In genomic region chr10:132551093-132551807, GRCh38 we compare ENCODE assay signal across 1 cellular context.
TF ChIP-seq lines count a peak whose summit lies in the region.

No MANE protein-coding gene starts in this region.

TF ChIP-seq in K562, 482 proteins besides CTCF, POLR2A, EP300 and RAD21 (continued from another document and continues in another):
- no peak for TF ChIP-seq SIX5 (IDR thresholded peaks at IDR 0.05; ENCODE audit: borderline replicate concordance in 1 of 2, insufficient read depth in 1 of 2, low read depth in 1 of 2, low read length in 2 of 2)
- peak; percentile 34; the same call in 1 of the 2 replicates for TF ChIP-seq ZNF589 (CRISPR knock-in tag; IDR thresholded peaks at IDR 0.05; ENCODE audit: low read depth)
- no peak for TF ChIP-seq JUN (IDR thresholded peaks at IDR 0.05; ENCODE audit: borderline replicate concordance, low read depth, low read length)
- TF ChIP-seq JUN (CRISPR knock-in tag; IDR thresholded peaks at IDR 0.05; ENCODE audit: borderline replicate concordance) = no peak
- TF ChIP-seq HMBOX1 (IDR thresholded peaks at IDR 0.05) = no peak
- TF ChIP-seq VEZF1 (CRISPR knock-in tag; IDR thresholded peaks at IDR 0.05) = no peak
- no peak for TF ChIP-seq RBM25 (IDR thresholded peaks at IDR 0.05; ENCODE audit: low read depth, low read length, severe bottlenecking)
- no peak for TF ChIP-seq ZNF57 (CRISPR knock-in tag; IDR thresholded peaks at IDR 0.05)
- TF ChIP-seq TBL1XR1 (IDR thresholded peaks at IDR 0.05; ENCODE audit: low read length in 2 of 2) = no peak
- no peak for TF ChIP-seq CREB3L1 (IDR thresholded peaks at IDR 0.05; ENCODE audit: borderline replicate concordance, low read depth)
- TF ChIP-seq RHOXF2B (CRISPR knock-in tag; conservative IDR thresholded peaks at IDR 0.05) = no peak
- TF ChIP-seq CC2D1A (IDR thresholded peaks at IDR 0.05) = no peak
- TF ChIP-seq NR3C1 (CRISPR knock-in tag; IDR thresholded peaks at IDR 0.05) = no peak
- TF ChIP-seq MAZ (CRISPR knock-in tag; conservative IDR thresholded peaks at IDR 0.05 in 1 of 2, IDR thresholded peaks at IDR 0.05 in 1 of 2) = 0 out of 4 replicates have a peak, but pooled peaks of 1 of the 2 experiments have one; percentile 40
- TF ChIP-seq L3MBTL2 (IDR thresholded peaks at IDR 0.05) = peak; percentile 66
- no peak for TF ChIP-seq ZNF717 (CRISPR knock-in tag; IDR thresholded peaks at IDR 0.05)
- TF ChIP-seq ZHX1 (conservative IDR thresholded peaks at IDR 0.05; ENCODE audit: low read length) = no peak
- no peak for TF ChIP-seq MYNN (IDR thresholded peaks at IDR 0.05)
- no peak for TF ChIP-seq MYNN (CRISPR knock-in tag; IDR thresholded peaks at IDR 0.05)
- TF ChIP-seq RBFOX2 (IDR thresholded peaks at IDR 0.05; ENCODE audit: low read depth, low read length) = peak; percentile 47
- TF ChIP-seq KDM2B (CRISPR knock-in tag; IDR thresholded peaks at IDR 0.05) = no peak
- TF ChIP-seq ZFX (CRISPR knock-in tag; IDR thresholded peaks at IDR 0.05) = peak; percentile 52; the same call in 1 of the 2 replicates
- TF ChIP-seq SREBF2 (CRISPR knock-in tag; IDR thresholded peaks at IDR 0.05) = no peak
- no peak for TF ChIP-seq BRD4 (IDR thresholded peaks at IDR 0.05)
- no peak for TF ChIP-seq DDX20 (tag; IDR thresholded peaks at IDR 0.05; ENCODE audit: low read depth)
- no peak for TF ChIP-seq CREB3 (tag; conservative IDR thresholded peaks at IDR 0.05; ENCODE audit: low read depth)
- TF ChIP-seq CHCHD3 (CRISPR knock-in tag; IDR thresholded peaks at IDR 0.05) = no peak
- no peak for TF ChIP-seq RBM22 (IDR thresholded peaks at IDR 0.05; ENCODE audit: low read depth, low read length, poor library complexity, severe bottlenecking)
- TF ChIP-seq TSC22D4 (tag; IDR thresholded peaks at IDR 0.05) = no peak
- no peak for TF ChIP-seq SAP30 (IDR thresholded peaks at IDR 0.05; ENCODE audit: borderline replicate concordance, insufficient read depth, low read depth, low read length, poor library complexity, severe bottlenecking)
- TF ChIP-seq HOMEZ (CRISPR knock-in tag; IDR thresholded peaks at IDR 0.05) = no peak
- no peak for TF ChIP-seq TEAD1 (CRISPR knock-in tag; IDR thresholded peaks at IDR 0.05)
- no peak for TF ChIP-seq NFIC (IDR thresholded peaks at IDR 0.05)
- no peak for TF ChIP-seq PRPF4 (IDR thresholded peaks at IDR 0.05; ENCODE audit: insufficient read depth, low read depth, low read length, poor library complexity, severe bottlenecking)
- TF ChIP-seq GABPB1 (CRISPR knock-in tag; IDR thresholded peaks at IDR 0.05) = peak; percentile 77
- TF ChIP-seq ZNF239 (CRISPR knock-in tag; IDR thresholded peaks at IDR 0.05) = no peak
- no peak for TF ChIP-seq MAFK (IDR thresholded peaks at IDR 0.05; ENCODE audit: low read length)
- TF ChIP-seq NRF1 (conservative IDR thresholded peaks at IDR 0.05 in 1 of 2, IDR thresholded peaks at IDR 0.05 in 1 of 2) = no peak
- TF ChIP-seq ZC3H8 (IDR thresholded peaks at IDR 0.05) = no peak
- TF ChIP-seq ZKSCAN1 (IDR thresholded peaks at IDR 0.05; ENCODE audit: low read depth, low read length) = no peak
- TF ChIP-seq EZH2 (IDR thresholded peaks at IDR 0.05; ENCODE audit: borderline replicate concordance, low read depth, low read length) = no peak
- no peak for TF ChIP-seq NBN (IDR thresholded peaks at IDR 0.05; ENCODE audit: low read depth)
- TF ChIP-seq U2AF1 (optimal IDR thresholded peaks at IDR 0.05; ENCODE audit: low read depth, low read length) = no peak
- no peak for TF ChIP-seq TGIF2 (CRISPR knock-in tag; IDR thresholded peaks at IDR 0.05)
- no peak for TF ChIP-seq CREM (IDR thresholded peaks at IDR 0.05; ENCODE audit: low read depth)
- no peak for TF ChIP-seq PATZ1 (CRISPR knock-in tag; IDR thresholded peaks at IDR 0.05; ENCODE audit: borderline replicate concordance)
- TF ChIP-seq E2F6 (IDR thresholded peaks at IDR 0.05; ENCODE audit: borderline replicate concordance in 1 of 2, extremely low read depth in 1 of 2, insufficient read depth in 1 of 2, insufficient read length in 1 of 2, low read depth in 1 of 2, low read length in 1 of 2, poor library complexity in 1 of 2, severe bottlenecking in 1 of 2) = peak in 1 of 2 experiments; percentile 25
- TF ChIP-seq ARID1B (IDR thresholded peaks at IDR 0.05) = no peak
- TF ChIP-seq MIER1 (IDR thresholded peaks at IDR 0.05; ENCODE audit: low read depth) = no peak
- no peak for TF ChIP-seq CCNT2 (IDR thresholded peaks at IDR 0.05; ENCODE audit: borderline replicate concordance, extremely low read depth, insufficient read length, low read depth, low read length)
- TF ChIP-seq DIDO1 (tag; IDR thresholded peaks at IDR 0.05; ENCODE audit: low read depth) = no peak
- no peak for TF ChIP-seq SOX6 (IDR thresholded peaks at IDR 0.05)
- TF ChIP-seq TCF7L2 (IDR thresholded peaks at IDR 0.05; ENCODE audit: low read depth, low read length) = no peak
- no peak for TF ChIP-seq ILF3 (IDR thresholded peaks at IDR 0.05; ENCODE audit: borderline replicate concordance)
- TF ChIP-seq ETV6 (IDR thresholded peaks at IDR 0.05; ENCODE audit: borderline replicate concordance in 1 of 2, low read depth in 2 of 2, low read length in 1 of 2) = no peak
- no peak for TF ChIP-seq ETV6 (CRISPR knock-in tag; IDR thresholded peaks at IDR 0.05; ENCODE audit: borderline replicate concordance)
- TF ChIP-seq POU5F1 (IDR thresholded peaks at IDR 0.05; ENCODE audit: borderline replicate concordance, low read depth, low read length, partially characterized antibody) = no peak
